In the genomic region with DNA sequence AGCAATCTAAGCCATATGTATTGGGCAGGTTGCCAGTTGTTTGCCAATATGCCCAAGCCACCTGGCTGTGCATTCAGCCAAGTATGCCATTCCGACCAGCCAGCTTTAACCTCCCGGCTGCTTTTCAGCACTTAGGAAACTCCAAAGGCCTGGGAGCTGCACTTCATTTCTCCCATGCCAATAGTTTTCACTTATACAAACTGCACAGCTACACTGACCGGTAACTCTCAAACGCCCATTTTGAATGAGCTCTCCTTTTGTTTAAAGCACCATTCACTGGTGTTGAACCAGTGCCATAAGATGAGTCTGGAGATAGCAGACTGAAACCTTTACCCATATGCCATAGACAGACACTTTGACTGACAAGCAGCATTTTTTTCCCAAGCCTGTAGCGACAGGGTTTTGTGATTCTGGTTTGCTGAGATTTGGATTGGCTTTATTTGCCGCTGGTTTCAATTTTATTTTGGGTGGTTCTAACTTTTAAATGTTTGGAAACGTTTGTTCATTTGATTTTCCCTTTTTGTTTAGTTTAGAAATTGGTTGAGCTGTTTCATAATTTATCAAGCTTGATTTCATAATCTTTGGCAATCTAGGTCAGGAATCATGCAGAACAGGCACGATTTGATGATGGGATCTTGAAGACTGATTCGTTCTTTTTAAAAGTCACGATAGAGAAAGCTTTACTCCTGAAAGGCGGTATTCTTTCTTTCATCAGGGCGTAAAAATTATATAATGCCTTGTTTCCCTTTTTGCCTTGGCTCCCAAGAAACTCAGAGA, we compare ENCODE assay signal across 2 cellular contexts.
A peak's percentile ranks its signal among the peaks of the same experiment; 100 is the strongest.
TF ChIP-seq lines count a peak whose summit lies in the region.

No MANE protein-coding gene starts in this region.

TF ChIP-seq in HepG2, 621 proteins besides CTCF, POLR2A, EP300 and RAD21 (continued from another document):
- TF ChIP-seq, protein P1, sequence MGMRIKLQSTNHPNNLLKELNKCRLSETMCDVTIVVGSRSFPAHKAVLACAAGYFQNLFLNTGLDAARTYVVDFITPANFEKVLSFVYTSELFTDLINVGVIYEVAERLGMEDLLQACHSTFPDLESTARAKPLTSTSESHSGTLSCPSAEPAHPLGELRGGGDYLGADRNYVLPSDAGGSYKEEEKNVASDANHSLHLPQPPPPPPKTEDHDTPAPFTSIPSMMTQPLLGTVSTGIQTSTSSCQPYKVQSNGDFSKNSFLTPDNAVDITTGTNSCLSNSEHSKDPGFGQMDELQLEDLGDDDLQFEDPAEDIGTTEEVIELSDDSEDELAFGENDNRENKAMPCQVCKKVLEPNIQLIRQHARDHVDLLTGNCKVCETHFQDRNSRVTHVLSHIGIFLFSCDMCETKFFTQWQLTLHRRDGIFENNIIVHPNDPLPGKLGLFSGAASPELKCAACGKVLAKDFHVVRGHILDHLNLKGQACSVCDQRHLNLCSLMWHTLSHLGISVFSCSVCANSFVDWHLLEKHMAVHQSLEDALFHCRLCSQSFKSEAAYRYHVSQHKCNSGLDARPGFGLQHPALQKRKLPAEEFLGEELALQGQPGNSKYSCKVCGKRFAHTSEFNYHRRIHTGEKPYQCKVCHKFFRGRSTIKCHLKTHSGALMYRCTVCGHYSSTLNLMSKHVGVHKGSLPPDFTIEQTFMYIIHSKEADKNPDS (CRISPR knock-in tag; IDR thresholded peaks at IDR 0.05): no peak
- no peak for TF ChIP-seq E2F2 (CRISPR knock-in tag; IDR thresholded peaks at IDR 0.05; ENCODE audit: borderline replicate concordance)
- TF ChIP-seq RBM22 (optimal IDR thresholded peaks at IDR 0.05; ENCODE audit: low read length): peak; percentile 12
- TF ChIP-seq ZBTB21 (CRISPR knock-in tag; IDR thresholded peaks at IDR 0.05): no peak

TF ChIP-seq in GM23338, 12 proteins besides CTCF, POLR2A, EP300 and RAD21 (continued from another document):
- TF ChIP-seq, protein P2, sequence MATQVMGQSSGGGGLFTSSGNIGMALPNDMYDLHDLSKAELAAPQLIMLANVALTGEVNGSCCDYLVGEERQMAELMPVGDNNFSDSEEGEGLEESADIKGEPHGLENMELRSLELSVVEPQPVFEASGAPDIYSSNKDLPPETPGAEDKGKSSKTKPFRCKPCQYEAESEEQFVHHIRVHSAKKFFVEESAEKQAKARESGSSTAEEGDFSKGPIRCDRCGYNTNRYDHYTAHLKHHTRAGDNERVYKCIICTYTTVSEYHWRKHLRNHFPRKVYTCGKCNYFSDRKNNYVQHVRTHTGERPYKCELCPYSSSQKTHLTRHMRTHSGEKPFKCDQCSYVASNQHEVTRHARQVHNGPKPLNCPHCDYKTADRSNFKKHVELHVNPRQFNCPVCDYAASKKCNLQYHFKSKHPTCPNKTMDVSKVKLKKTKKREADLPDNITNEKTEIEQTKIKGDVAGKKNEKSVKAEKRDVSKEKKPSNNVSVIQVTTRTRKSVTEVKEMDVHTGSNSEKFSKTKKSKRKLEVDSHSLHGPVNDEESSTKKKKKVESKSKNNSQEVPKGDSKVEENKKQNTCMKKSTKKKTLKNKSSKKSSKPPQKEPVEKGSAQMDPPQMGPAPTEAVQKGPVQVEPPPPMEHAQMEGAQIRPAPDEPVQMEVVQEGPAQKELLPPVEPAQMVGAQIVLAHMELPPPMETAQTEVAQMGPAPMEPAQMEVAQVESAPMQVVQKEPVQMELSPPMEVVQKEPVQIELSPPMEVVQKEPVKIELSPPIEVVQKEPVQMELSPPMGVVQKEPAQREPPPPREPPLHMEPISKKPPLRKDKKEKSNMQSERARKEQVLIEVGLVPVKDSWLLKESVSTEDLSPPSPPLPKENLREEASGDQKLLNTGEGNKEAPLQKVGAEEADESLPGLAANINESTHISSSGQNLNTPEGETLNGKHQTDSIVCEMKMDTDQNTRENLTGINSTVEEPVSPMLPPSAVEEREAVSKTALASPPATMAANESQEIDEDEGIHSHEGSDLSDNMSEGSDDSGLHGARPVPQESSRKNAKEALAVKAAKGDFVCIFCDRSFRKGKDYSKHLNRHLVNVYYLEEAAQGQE (IDR thresholded peaks at IDR 0.05; ENCODE audit: unreplicated experiment): no peak
- TF ChIP-seq POLR2AphosphoS5 (IDR thresholded peaks at IDR 0.05; ENCODE audit: low read depth) (no peak), EZH2phosphoT487 (IDR thresholded peaks at IDR 0.05; ENCODE audit: unreplicated experiment) (no peak), CREB1 (CRISPR knock-in tag; IDR thresholded peaks at IDR 0.05; ENCODE audit: low read depth) (no peak), ZNF114 (CRISPR knock-in tag; IDR thresholded peaks at IDR 0.05) (no peak), STAT1 (IDR thresholded peaks at IDR 0.05; ENCODE audit: unreplicated experiment) (no peak), ZNF462 (CRISPR knock-in tag; IDR thresholded peaks at IDR 0.05) (no peak)
